In genomic region chr7:134514663-134515062, GRCh38 we compare ENCODE assay signal across 8 cellular contexts. TPM values are rescaled to one million over a fixed set of nuclear protein-coding genes. Genes with fewer than 3 reads are reported as not detected.
A peak's percentile ranks its signal among the peaks of the same experiment; 100 is the strongest.
DNase-seq lines count a peak whose midpoint lies in the region; ATAC-seq and TF ChIP-seq lines count a peak whose summit lies in the region.

No MANE protein-coding gene starts in this region.

- no peaks in the 10 kb centered on the region for H3K36me3 ChIP-seq in Loucy (ENCODE audit: insufficient read depth, low read length)
- H3K36me3 ChIP-seq in colonic mucosa = no peaks in the 10 kb centered on the region
- H3K36me3 ChIP-seq in right lobe of liver = no peaks in the 10 kb centered on the region
- H3K36me3 ChIP-seq in upper lobe of right lung = no peaks in the 10 kb centered on the region

- H3K9ac ChIP-seq in Loucy (ENCODE audit: low read depth, low read length, poor library complexity, severe bottlenecking) (no peak overlapping the region), colonic mucosa (ENCODE audit: low read depth in 2 of 2, low read length in 2 of 2) (no peak overlapping the region)

- CTCF ChIA-PET in Calu3 (lab: Charles Lee) = interaction anchor here (1.0 to 5.4 kb wide), 8 partner anchors 13 to 94 kb away, joined by 3 to 62 read pairs (median 6); partner anchors contain the start of gene AKR1B10

- H3K9me3 ChIP-seq in Loucy (ENCODE audit: insufficient read depth, low read depth, low read length) (no peaks in the 10 kb centered on the region), colonic mucosa (no peaks in the 10 kb centered on the region), right lobe of liver (no peaks in the 10 kb centered on the region), upper lobe of right lung (no peaks in the 10 kb centered on the region)

- H3K4me3 Mint-ChIP-seq in Calu3 (ENCODE audit: low read depth, unreplicated experiment) = no peak overlapping the region

- TF ChIP-seq POLR2A in right lobe of liver (IDR thresholded peaks at IDR 0.05) = no peak

- no peaks in the 10 kb centered on the region for H3F3A ChIP-seq in Loucy (ENCODE audit: low read depth)

- H3K27me3 ChIP-seq in Loucy (ENCODE audit: insufficient read depth, low read length, poor library complexity, severe bottlenecking) = no peaks in the 10 kb centered on the region
- no peaks in the 10 kb centered on the region for H3K27me3 ChIP-seq in colonic mucosa
- no peaks in the 10 kb centered on the region for H3K27me3 ChIP-seq in right lobe of liver
- peaks cover 6% of the 10 kb centered on the region for H3K27me3 ChIP-seq in upper lobe of right lung

- H3K79me2 ChIP-seq in Loucy (ENCODE audit: insufficient read depth, low read length) = no peaks in the 10 kb centered on the region

- H4K20me1 ChIP-seq in Loucy (ENCODE audit: insufficient read depth, low read length, poor library complexity, severe bottlenecking) = no peaks in the 10 kb centered on the region

- no peaks in the 10 kb centered on the region for H3K27me3 Mint-ChIP-seq in Calu3 (ENCODE audit: unreplicated experiment)

- no peaks in the 10 kb centered on the region for H3K4me1 ChIP-seq in Loucy (ENCODE audit: insufficient read depth, low read length, poor library complexity, severe bottlenecking)
- no peaks in the 10 kb centered on the region for H3K4me1 ChIP-seq in colonic mucosa
- peaks cover 0 to 6% (median 0%) of the 10 kb centered on the region in 4 donors for H3K4me1 ChIP-seq in right lobe of liver
- no peaks in the 10 kb centered on the region for H3K4me1 ChIP-seq in upper lobe of right lung

- peak; percentile 70 for ATAC-seq in GM19351 (IDR thresholded peaks at IDR 0.05; ENCODE audit: unreplicated experiment)
- ATAC-seq in right lobe of liver = peak; percentile 71 to 87 (median 84)
- peak; percentile 84 for ATAC-seq in upper lobe of right lung
- ATAC-seq in GM21360 (IDR thresholded peaks at IDR 0.05; ENCODE audit: unreplicated experiment) = no peak

- H3K4me2 ChIP-seq in Loucy (ENCODE audit: low read depth, low read length, poor library complexity, severe bottlenecking) = peak overlapping the region; percentile 35

- DNase-seq in Calu3 (peak; percentile 66), RKO (ENCODE audit: low spot score) (peak; percentile 85), colonic mucosa (peak; percentile 58), right lobe of liver (no peak), upper lobe of right lung (no peak)

- H3K9me2 ChIP-seq in Loucy (replicated peaks; ENCODE audit: low read depth, low read length) = no peaks in the 10 kb centered on the region

- intact Hi-C loops in Calu3 (cut with micrococcal nuclease; ENCODE audit: unreplicated experiment) = loop anchor here (1.0 to 10.0 kb wide), 2 partner anchors 92 to 150 kb away; no protein-coding TSS in a partner anchor
- intact Hi-C loops in colonic mucosa (cut with DNase I) = loop anchor here (2.0 kb wide), 1 partner anchor 92 kb away; no protein-coding TSS in a partner anchor
- intact Hi-C loops in right lobe of liver (cut with DNase I) = loop anchor here (10.0 kb wide), 3 partner anchors 60 to 90 kb away; partner anchors contain the start of gene AKR1B1 (in 1 of the 2)
- intact Hi-C loops in upper lobe of right lung (cut with DNase I) = no loop called here

- no peak overlapping the region for H3K4me3 ChIP-seq in Loucy (ENCODE audit: low read length, poor library complexity, severe bottlenecking)
- no peak overlapping the region for H3K4me3 ChIP-seq in colonic mucosa
- no peak overlapping the region for H3K4me3 ChIP-seq in right lobe of liver
- H3K4me3 ChIP-seq in upper lobe of right lung = no peak overlapping the region

- peaks cover 40% of the 10 kb centered on the region for H3K4me1 Mint-ChIP-seq in Calu3 (ENCODE audit: low read depth, unreplicated experiment)

- peak; percentile 71 for TF ChIP-seq CTCF in Calu3 (IDR thresholded peaks at IDR 0.05; ENCODE audit: unreplicated experiment)
- TF ChIP-seq CTCF in Loucy (conservative IDR thresholded peaks at IDR 0.05; ENCODE audit: low read length) = peak; percentile 86
- TF ChIP-seq CTCF in colonic mucosa (IDR thresholded peaks at IDR 0.05) = peak; percentile 69
- TF ChIP-seq CTCF in right lobe of liver (IDR thresholded peaks at IDR 0.05) = peak; percentile 78 to 88 (median 80)
- TF ChIP-seq CTCF in upper lobe of right lung (IDR thresholded peaks at IDR 0.05) = peak; percentile 82

- H3K27ac Mint-ChIP-seq in Calu3 (ENCODE audit: unreplicated experiment) = no peak overlapping the region

- H3K36me3 Mint-ChIP-seq in Calu3 (ENCODE audit: insufficient read depth, unreplicated experiment) = no peaks in the 10 kb centered on the region

- whole genome bisulfite sequencing in right lobe of liver (ENCODE audit: insufficient coverage, low coverage, low lambda C conversion rate, missing lambda C conversion rate) = 0% methylated on average over 4 of the region's 4 CpGs

- no peaks in the 10 kb centered on the region for H3K9me3 Mint-ChIP-seq in Calu3 (ENCODE audit: low read depth, unreplicated experiment)

- H3K27ac ChIP-seq in colonic mucosa (no peak overlapping the region), right lobe of liver (no peak overlapping the region), upper lobe of right lung (no peak overlapping the region)

- peak overlapping the region; percentile 81 for H2AFZ ChIP-seq in Loucy (ENCODE audit: low read length)

- BruUV-seq in Calu3 (replicated peaks; lab: Mats Ljungman, UMichigan) = no TSS peak

RNA-seq across cellular contexts. Expression of gene AKR1B10, which starts 12.7 kb away (rescaled TPM):
- 26.4 and 62.5 TPM in 2 replicates for total RNA-seq in Calu3 (2022)
- total RNA-seq in colonic mucosa = 100 to 1,000 TPM; 161 to 175 TPM
- 100 to 1,000 TPM in 3 of 6 experiments, 10 to 100 TPM in 1, 1 to 10 TPM in 2; 1.8 to 673 (median 306) TPM for total RNA-seq in right lobe of liver
- total RNA-seq in upper lobe of right lung = not detected

RNA-seq across cellular contexts. Expression of gene AKR1B15, which starts 34.2 kb away (rescaled TPM):
- total RNA-seq in Calu3 (2022) (0.73 and 1.7 TPM in 2 replicates), colonic mucosa (10 to 100 TPM in 1 of 2 donors, 1 to 10 TPM in 1; 6.5 to 10.6 TPM), right lobe of liver (10 to 100 TPM in 1 of 6 experiments, 1 to 10 TPM in 3, not detected in 2; 1.8 to 40.4 (median 2.4) TPM), upper lobe of right lung (not detected)

RNA-seq across cellular contexts. Expression of gene AKR1B1, which starts 55.8 kb away (rescaled TPM):
- total RNA-seq in Calu3 (2022) (115 and 139 TPM in 2 replicates), colonic mucosa (10 to 100 TPM; 24.9 to 26.9 TPM), right lobe of liver (10 to 100 TPM in 3 of 6 experiments, 1 to 10 TPM in 3; 6.9 to 18.1 (median 9.7) TPM), upper lobe of right lung (91.8 TPM)

Comparison
In these comparisons a context has a peak if more than half of its experiments do, and no peak if none do; other contexts are left out.
1. DNase-seq: peak in Calu3 (single experiment), RKO (single experiment) and colonic mucosa (single experiment); none in right lobe of liver (0 of 3) and upper lobe of right lung (single experiment).
2. Peak in every context shown above with its lines, with median percentiles within 50 percentile points of each other: CTCF ChIP-seq.